Comparison of ENCODE assay signal across 27 cellular contexts in genomic region chr7:8893761-8894160, GRCh38.
"Had no signal": no experiment of that assay in that cellular context is flagged by ENCODE, and none has a peak within 500 bp of the region (broad histone marks: within the 10 kb centered on the region; RNA-seq: fewer than 3 reads in every experiment).

No MANE protein-coding gene starts in this region.

- DNase-seq: colonic mucosa; cortex of kidney; dermis blood vessel endothelial cell; dorsolateral prefrontal cortex; effector CD4-positive, alpha-beta T cell; effector CD8-positive, alpha-beta T cell; effector memory CD4-positive, alpha-beta T cell; effector memory CD8-positive, alpha-beta T cell; endodermal cell; erythroblast; esophagus squamous epithelium; foreskin fibroblast; foreskin keratinocyte; foreskin melanocyte; gastrocnemius medialis; glutamatergic neuron; head of caudate nucleus; heart left ventricle; heart right ventricle had no signal

- H3K27me3 ChIP-seq: colonic mucosa, dorsolateral prefrontal cortex, esophagus muscularis mucosa, esophagus squamous epithelium, foreskin keratinocyte, gastrocnemius medialis, gastroesophageal sphincter, heart left ventricle, heart right ventricle had no signal

- H3K27ac ChIP-seq: colonic mucosa, coronary artery, dorsolateral prefrontal cortex, epithelial cell of prostate, esophagus muscularis mucosa, esophagus squamous epithelium, foreskin keratinocyte, gastrocnemius medialis, gastroesophageal sphincter, heart left ventricle, heart right ventricle had no signal

- FAIRE-seq: colon, endometrium, endothelial cell of umbilical vein, frontal cortex had no signal

- H3K4me3 ChIP-seq: colonic mucosa, coronary artery, dorsolateral prefrontal cortex, esophagus muscularis mucosa, esophagus squamous epithelium, gastrocnemius medialis, gastroesophageal sphincter, heart left ventricle, heart right ventricle had no signal

- H3K9me3 ChIP-seq: colonic mucosa, esophagus squamous epithelium, gastrocnemius medialis, gastroesophageal sphincter had no signal

- H3K4me1 ChIP-seq: colonic mucosa, esophagus muscularis mucosa, esophagus squamous epithelium, foreskin keratinocyte, gastrocnemius medialis, gastroesophageal sphincter, heart left ventricle, heart right ventricle had no signal

- H3K36me3 ChIP-seq: colonic mucosa, esophagus muscularis mucosa, esophagus squamous epithelium, gastrocnemius medialis, gastroesophageal sphincter, heart left ventricle, heart right ventricle had no signal
